Comparison of ENCODE assay signal across 1 cellular context in genomic region chr9:5593904-5594303, GRCh38.
TF ChIP-seq lines count a peak whose summit lies in the region.

No MANE protein-coding gene starts in this region.

TF ChIP-seq in GM12878, 131 proteins besides CTCF, POLR2A, EP300 and RAD21 (continued from another document and continues in another):
- TF ChIP-seq MLLT1 (IDR thresholded peaks at IDR 0.05) (peak; percentile 69; the same call in 1 of the 2 replicates), RBBP5 (conservative IDR thresholded peaks at IDR 0.05) (no peak), TCF7 (IDR thresholded peaks at IDR 0.05; ENCODE audit: borderline replicate concordance) (peak; percentile 48; the same call in 1 of the 2 replicates), TCF12 (IDR thresholded peaks at IDR 0.05; ENCODE audit: low read depth, low read length) (0 out of 2 replicates have a peak, but pooled peaks have one; percentile 52), CBX5 (IDR thresholded peaks at IDR 0.05; ENCODE audit: low read depth) (0 out of 2 replicates have a peak, but pooled peaks have one; percentile 59), ZZZ3 (IDR thresholded peaks at IDR 0.05; ENCODE audit: control insufficient read depth, insufficient read length, low read depth) (no peak), BHLHE40 (IDR thresholded peaks at IDR 0.05; ENCODE audit: borderline replicate concordance in 1 of 2, low read depth in 2 of 2, low read length in 1 of 2) (peak; percentile 97 to 98), GABPA (IDR thresholded peaks at IDR 0.05; ENCODE audit: low read depth) (0 out of 2 replicates have a peak, but pooled peaks have one; percentile 42), RCOR1 (conservative IDR thresholded peaks at IDR 0.05; ENCODE audit: low read depth, low read length) (0 out of 2 replicates have a peak, but pooled peaks have one; percentile 66), ETV6 (conservative IDR thresholded peaks at IDR 0.05 in 1 of 2, IDR thresholded peaks at IDR 0.05 in 1 of 2; ENCODE audit: borderline replicate concordance in 1 of 2, low read depth in 1 of 2) (peak in 1 of 2 experiments; percentile 69; a peak in 1 of 4 replicates), ZNF274 (IDR thresholded peaks at IDR 0.05; ENCODE audit: insufficient read depth, insufficient read length) (no peak), ZNF24 (IDR thresholded peaks at IDR 0.05) (peak; percentile 59), RUNX3 (IDR thresholded peaks at IDR 0.05; ENCODE audit: low read length) (peak; percentile 100), BMI1 (IDR thresholded peaks at IDR 0.05; ENCODE audit: borderline replicate concordance) (peak; percentile 88), IKZF1 (conservative IDR thresholded peaks at IDR 0.05) (peak; percentile 98), IKZF2 (IDR thresholded peaks at IDR 0.05) (peak; percentile 100), BCL11A (IDR thresholded peaks at IDR 0.05; ENCODE audit: low read depth, low read length) (peak; percentile 95), STAT3 (IDR thresholded peaks at IDR 0.05; ENCODE audit: low read depth, low read length) (peak; percentile 99), CEBPB (IDR thresholded peaks at IDR 0.05; ENCODE audit: borderline replicate concordance in 1 of 2, low read depth in 2 of 2, low read length in 2 of 2) (peak in 1 of 2 experiments; percentile 93; a peak in 3 of 4 replicates), E2F8 (IDR thresholded peaks at IDR 0.05; ENCODE audit: low read depth, partially characterized antibody) (peak; percentile 57), MEF2B (IDR thresholded peaks at IDR 0.05; ENCODE audit: partially characterized antibody, poor library complexity, severe bottlenecking) (peak; percentile 86), POLR2AphosphoS2 (IDR thresholded peaks at IDR 0.05; ENCODE audit: low read depth, low read length) (no peak), BCL3 (IDR thresholded peaks at IDR 0.05; ENCODE audit: borderline replicate concordance, insufficient read depth, low read depth, low read length, poor library complexity, severe bottlenecking) (peak; percentile 74), MTA2 (IDR thresholded peaks at IDR 0.05; ENCODE audit: low read depth) (peak; percentile 97), ZNF592 (IDR thresholded peaks at IDR 0.05) (peak; percentile 25; the same call in 1 of the 2 replicates), MEF2A (IDR thresholded peaks at IDR 0.05; ENCODE audit: insufficient read depth, low read depth, low read length) (peak; percentile 85), MTA3 (IDR thresholded peaks at IDR 0.05; ENCODE audit: borderline replicate concordance, low read length) (peak; percentile 94; the same call in 1 of the 2 replicates), FOS (IDR thresholded peaks at IDR 0.05; ENCODE audit: borderline replicate concordance, extremely low read depth, insufficient read length) (no peak), NR2C1 (IDR thresholded peaks at IDR 0.05) (no peak), ATF7 (IDR thresholded peaks at IDR 0.05; ENCODE audit: low read depth) (peak; percentile 98), CHD2 (IDR thresholded peaks at IDR 0.05; ENCODE audit: borderline replicate concordance, low read depth, low read length) (peak; percentile 85), USF2 (IDR thresholded peaks at IDR 0.05; ENCODE audit: borderline replicate concordance, low read depth, low read length) (peak; percentile 82), POLR2AphosphoS5 (IDR thresholded peaks at IDR 0.05; ENCODE audit: low read length) (no peak), EGR1 (IDR thresholded peaks at IDR 0.05; ENCODE audit: borderline replicate concordance in 1 of 2, low read depth in 2 of 2, low read length in 2 of 2) (no peak), EED (IDR thresholded peaks at IDR 0.05; ENCODE audit: low read depth) (peak; percentile 95), CHD1 (IDR thresholded peaks at IDR 0.05; ENCODE audit: low read depth, low read length) (no peak), DPF2 (IDR thresholded peaks at IDR 0.05) (peak; percentile 98)
- TF ChIP-seq, protein P1, sequence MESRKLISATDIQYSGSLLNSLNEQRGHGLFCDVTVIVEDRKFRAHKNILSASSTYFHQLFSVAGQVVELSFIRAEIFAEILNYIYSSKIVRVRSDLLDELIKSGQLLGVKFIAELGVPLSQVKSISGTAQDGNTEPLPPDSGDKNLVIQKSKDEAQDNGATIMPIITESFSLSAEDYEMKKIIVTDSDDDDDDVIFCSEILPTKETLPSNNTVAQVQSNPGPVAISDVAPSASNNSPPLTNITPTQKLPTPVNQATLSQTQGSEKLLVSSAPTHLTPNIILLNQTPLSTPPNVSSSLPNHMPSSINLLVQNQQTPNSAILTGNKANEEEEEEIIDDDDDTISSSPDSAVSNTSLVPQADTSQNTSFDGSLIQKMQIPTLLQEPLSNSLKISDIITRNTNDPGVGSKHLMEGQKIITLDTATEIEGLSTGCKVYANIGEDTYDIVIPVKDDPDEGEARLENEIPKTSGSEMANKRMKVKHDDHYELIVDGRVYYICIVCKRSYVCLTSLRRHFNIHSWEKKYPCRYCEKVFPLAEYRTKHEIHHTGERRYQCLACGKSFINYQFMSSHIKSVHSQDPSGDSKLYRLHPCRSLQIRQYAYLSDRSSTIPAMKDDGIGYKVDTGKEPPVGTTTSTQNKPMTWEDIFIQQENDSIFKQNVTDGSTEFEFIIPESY (IDR thresholded peaks at IDR 0.05) = no peak
- TF ChIP-seq, protein P2, sequence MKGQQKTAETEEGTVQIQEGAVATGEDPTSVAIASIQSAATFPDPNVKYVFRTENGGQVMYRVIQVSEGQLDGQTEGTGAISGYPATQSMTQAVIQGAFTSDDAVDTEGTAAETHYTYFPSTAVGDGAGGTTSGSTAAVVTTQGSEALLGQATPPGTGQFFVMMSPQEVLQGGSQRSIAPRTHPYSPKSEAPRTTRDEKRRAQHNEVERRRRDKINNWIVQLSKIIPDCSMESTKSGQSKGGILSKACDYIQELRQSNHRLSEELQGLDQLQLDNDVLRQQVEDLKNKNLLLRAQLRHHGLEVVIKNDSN (IDR thresholded peaks at IDR 0.05; ENCODE audit: borderline replicate concordance, extremely low read length, insufficient read depth, low read depth, low read length) = peak; percentile 32
- TF ChIP-seq, protein P3, sequence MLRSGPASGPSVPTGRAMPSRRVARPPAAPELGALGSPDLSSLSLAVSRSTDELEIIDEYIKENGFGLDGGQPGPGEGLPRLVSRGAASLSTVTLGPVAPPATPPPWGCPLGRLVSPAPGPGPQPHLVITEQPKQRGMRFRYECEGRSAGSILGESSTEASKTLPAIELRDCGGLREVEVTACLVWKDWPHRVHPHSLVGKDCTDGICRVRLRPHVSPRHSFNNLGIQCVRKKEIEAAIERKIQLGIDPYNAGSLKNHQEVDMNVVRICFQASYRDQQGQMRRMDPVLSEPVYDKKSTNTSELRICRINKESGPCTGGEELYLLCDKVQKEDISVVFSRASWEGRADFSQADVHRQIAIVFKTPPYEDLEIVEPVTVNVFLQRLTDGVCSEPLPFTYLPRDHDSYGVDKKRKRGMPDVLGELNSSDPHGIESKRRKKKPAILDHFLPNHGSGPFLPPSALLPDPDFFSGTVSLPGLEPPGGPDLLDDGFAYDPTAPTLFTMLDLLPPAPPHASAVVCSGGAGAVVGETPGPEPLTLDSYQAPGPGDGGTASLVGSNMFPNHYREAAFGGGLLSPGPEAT (IDR thresholded peaks at IDR 0.05; ENCODE audit: low read depth) = peak; percentile 98
- TF ChIP-seq, protein P4, sequence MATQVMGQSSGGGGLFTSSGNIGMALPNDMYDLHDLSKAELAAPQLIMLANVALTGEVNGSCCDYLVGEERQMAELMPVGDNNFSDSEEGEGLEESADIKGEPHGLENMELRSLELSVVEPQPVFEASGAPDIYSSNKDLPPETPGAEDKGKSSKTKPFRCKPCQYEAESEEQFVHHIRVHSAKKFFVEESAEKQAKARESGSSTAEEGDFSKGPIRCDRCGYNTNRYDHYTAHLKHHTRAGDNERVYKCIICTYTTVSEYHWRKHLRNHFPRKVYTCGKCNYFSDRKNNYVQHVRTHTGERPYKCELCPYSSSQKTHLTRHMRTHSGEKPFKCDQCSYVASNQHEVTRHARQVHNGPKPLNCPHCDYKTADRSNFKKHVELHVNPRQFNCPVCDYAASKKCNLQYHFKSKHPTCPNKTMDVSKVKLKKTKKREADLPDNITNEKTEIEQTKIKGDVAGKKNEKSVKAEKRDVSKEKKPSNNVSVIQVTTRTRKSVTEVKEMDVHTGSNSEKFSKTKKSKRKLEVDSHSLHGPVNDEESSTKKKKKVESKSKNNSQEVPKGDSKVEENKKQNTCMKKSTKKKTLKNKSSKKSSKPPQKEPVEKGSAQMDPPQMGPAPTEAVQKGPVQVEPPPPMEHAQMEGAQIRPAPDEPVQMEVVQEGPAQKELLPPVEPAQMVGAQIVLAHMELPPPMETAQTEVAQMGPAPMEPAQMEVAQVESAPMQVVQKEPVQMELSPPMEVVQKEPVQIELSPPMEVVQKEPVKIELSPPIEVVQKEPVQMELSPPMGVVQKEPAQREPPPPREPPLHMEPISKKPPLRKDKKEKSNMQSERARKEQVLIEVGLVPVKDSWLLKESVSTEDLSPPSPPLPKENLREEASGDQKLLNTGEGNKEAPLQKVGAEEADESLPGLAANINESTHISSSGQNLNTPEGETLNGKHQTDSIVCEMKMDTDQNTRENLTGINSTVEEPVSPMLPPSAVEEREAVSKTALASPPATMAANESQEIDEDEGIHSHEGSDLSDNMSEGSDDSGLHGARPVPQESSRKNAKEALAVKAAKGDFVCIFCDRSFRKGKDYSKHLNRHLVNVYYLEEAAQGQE (IDR thresholded peaks at IDR 0.05; ENCODE audit: low read depth, low read length) = no peak
